ENCODE assay signal across 1 cellular context in the genomic region with DNA sequence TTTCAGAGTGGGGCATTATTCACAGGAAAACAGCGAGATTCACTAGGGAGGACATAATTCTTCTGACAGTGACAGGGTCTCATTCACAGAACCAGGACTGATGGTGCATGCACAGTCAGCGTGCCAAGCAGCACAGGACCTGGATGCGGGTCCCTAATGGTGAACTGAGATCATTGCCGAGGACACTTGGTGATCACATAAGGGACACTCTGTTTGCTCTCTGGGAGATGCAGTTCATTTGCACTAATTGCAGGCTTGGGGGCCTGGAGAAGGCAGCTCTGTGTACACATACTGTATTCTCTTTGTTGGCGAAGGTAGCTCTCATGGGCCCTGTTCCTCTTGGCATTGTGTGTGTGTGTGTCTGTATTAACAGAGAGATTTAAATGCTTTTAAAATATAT.
TF ChIP-seq lines count a peak whose summit lies in the region.

No MANE protein-coding gene starts in this region.

TF ChIP-seq in IMR-90, 13 proteins besides CTCF, POLR2A, EP300 and RAD21 (continued from another document):
- no peak for TF ChIP-seq MAZ (IDR thresholded peaks at IDR 0.05; ENCODE audit: borderline replicate concordance, low read depth, low read length)
- TF ChIP-seq NFE2L2 (IDR thresholded peaks at IDR 0.05; ENCODE audit: low read depth, low read length), result no peak
